In genomic region chr3:128343287-128344045, GRCh38 we compare ENCODE assay signal across 8 cellular contexts.
DNase-seq lines count a peak whose midpoint lies in the region; ATAC-seq and TF ChIP-seq lines count a peak whose summit lies in the region.

No MANE protein-coding gene starts in this region.

- DNase-seq in ACHN (peak; percentile 4), HK-2 (ENCODE audit: unreplicated experiment) (peak; percentile 53), hepatic stellate cell (ENCODE audit: low spot score) (peak; percentile 51), 8988T (no peak)
- DNase-seq in stimulated activated CD4-positive, alpha-beta T cell treated with anti-CD3 and anti-CD28 coated beads, Interleukin-4, amount 100 ng/mL, for 4 hours: no peak

- ATAC-seq in SK-N-SH treated with all-trans-retinoic acid at 6 μM for 48 hours: peak; percentile 92
- ATAC-seq in GM21367 (IDR thresholded peaks at IDR 0.05; ENCODE audit: unreplicated experiment): no peak
- ATAC-seq in GM19452 (IDR thresholded peaks at IDR 0.05; ENCODE audit: unreplicated experiment): no peak

- in situ Hi-C loops in ACHN (cut with HindIII; ENCODE audit: low pct_ligation_motif_present, low pct_unique_long_range_greater_than_20kb, low sequenced_read_pairs): no loop called here

TF ChIP-seq in SK-N-SH treated with all-trans-retinoic acid at 6 μM for 48 hours, 23 proteins besides CTCF, POLR2A, EP300 and RAD21:
- TF ChIP-seq RARB (CRISPR knock-in tag; IDR thresholded peaks at IDR 0.05) (no peak), ZFP30 (CRISPR knock-in tag; IDR thresholded peaks at IDR 0.05) (no peak), ZC3H10 (CRISPR knock-in tag; IDR thresholded peaks at IDR 0.05) (no peak), CSDC2 (CRISPR knock-in tag; IDR thresholded peaks at IDR 0.05) (no peak), CREB5 (CRISPR knock-in tag; IDR thresholded peaks at IDR 0.05; ENCODE audit: low read depth) (no peak), CSRNP3 (CRISPR knock-in tag; IDR thresholded peaks at IDR 0.05) (no peak), TOX (CRISPR knock-in tag; IDR thresholded peaks at IDR 0.05; ENCODE audit: borderline replicate concordance) (no peak), ISL1 (CRISPR knock-in tag; IDR thresholded peaks at IDR 0.05) (no peak), BACH2 (CRISPR knock-in tag; IDR thresholded peaks at IDR 0.05; ENCODE audit: borderline replicate concordance) (no peak), ZFP3 (CRISPR knock-in tag; IDR thresholded peaks at IDR 0.05) (no peak), PATZ1 (CRISPR knock-in tag; IDR thresholded peaks at IDR 0.05; ENCODE audit: borderline replicate concordance) (no peak), GLIS3 (CRISPR knock-in tag; IDR thresholded peaks at IDR 0.05) (no peak), SNAI2 (CRISPR knock-in tag; IDR thresholded peaks at IDR 0.05) (no peak), PPARA (CRISPR knock-in tag; IDR thresholded peaks at IDR 0.05; ENCODE audit: borderline replicate concordance) (no peak), ESRRG (CRISPR knock-in tag; IDR thresholded peaks at IDR 0.05) (no peak), POU6F1 (CRISPR knock-in tag; IDR thresholded peaks at IDR 0.05; ENCODE audit: borderline replicate concordance, low read depth) (no peak), ZNF70 (CRISPR knock-in tag; IDR thresholded peaks at IDR 0.05) (no peak), TCF4 (CRISPR knock-in tag; IDR thresholded peaks at IDR 0.05; ENCODE audit: borderline replicate concordance) (no peak)

Comparison
In these comparisons a context has a peak if more than half of its experiments do, and no peak if none do; other contexts are left out.
1. DNase-seq: peak in ACHN (single experiment), HK-2 (single experiment) and hepatic stellate cell (single experiment); none in 8988T (single experiment) and stimulated activated CD4-positive, alpha-beta T cell treated with anti-CD3 and anti-CD28 coated beads, Interleukin-4, amount 100 ng/mL, for 4 hours (0 of 2).